ENCODE assay signal across 8 cellular contexts in genomic region chr6:110528051-110528929, GRCh38. TPM values are rescaled to one million over a fixed set of nuclear protein-coding genes. Genes with fewer than 3 reads are reported as not detected.
DNase-seq lines count a peak whose midpoint lies in the region; ATAC-seq and TF ChIP-seq lines count a peak whose summit lies in the region.

No MANE protein-coding gene starts in this region.

- H3K27ac Mint-ChIP-seq in CD4-positive, alpha-beta T cell, result no peak overlapping the region
- H3K27ac Mint-ChIP-seq in memory B cell, result no peak overlapping the region

- ATAC-seq in CD4-positive, alpha-beta T cell (ENCODE audit: poor library complexity), result peak; percentile 70
- ATAC-seq in memory B cell (ENCODE audit: low read depth), result peak; percentile 78

- CTCF ChIA-PET in CD4-positive, alpha-beta T cell (lab: Charles Lee), result interaction anchor here (0.7 to 1.7 kb wide), 3 partner anchors 26 to 472 kb away, joined by 3 to 4 read pairs (median 3); no protein-coding TSS in a partner anchor

- H3K27ac ChIP-seq in CD4-positive, alpha-beta T cell (ENCODE audit: low read depth, low read length), result no peak overlapping the region

- DNase-seq in CD4-positive, alpha-beta T cell, result peak in 9 of 10 experiments; percentile 8 to 34 (median 21)
- DNase-seq in HCEC 1CT (peak; percentile 95), NCI-H446 (lab: John Stamatoyannopoulos, UW) (peak; percentile 21 to 54), dermis blood vessel endothelial cell (peak; percentile 94), memory B cell (ENCODE audit: low spot score in 2 of 2) (peak; percentile 37 to 53), 8988T (no peak)
- DNase-seq in activated CD4-positive, alpha-beta T cell treated with anti-CD3 and anti-CD28 coated beads for 1 hour, result peak; percentile 13
- DNase-seq in stimulated activated naive CD4-positive, alpha-beta T cell treated with Interleukin-2 at 50 U/mL for 16 hours (lab: John Stamatoyannopoulos, UW), result peak; percentile 18

- POLR2A ChIA-PET in CD4-positive, alpha-beta T cell (lab: Charles Lee), result no interaction called here

- peak; percentile 84 for TF ChIP-seq CTCF in CD4-positive, alpha-beta T cell (IDR thresholded peaks at IDR 0.05)

- H3K4me1 Mint-ChIP-seq in CD4-positive, alpha-beta T cell (ENCODE audit: low read depth), result no peaks in the 10 kb centered on the region
- peaks cover 3% of the 10 kb centered on the region for H3K4me1 Mint-ChIP-seq in memory B cell

- H3K27me3 ChIP-seq in CD4-positive, alpha-beta T cell (ENCODE audit: control insufficient read depth, insufficient read depth, low read length), result no peaks in the 10 kb centered on the region

- no peaks in the 10 kb centered on the region for H3K36me3 Mint-ChIP-seq in CD4-positive, alpha-beta T cell (ENCODE audit: low read depth)
- no peaks in the 10 kb centered on the region for H3K36me3 Mint-ChIP-seq in memory B cell

- H3K4me3 Mint-ChIP-seq in CD4-positive, alpha-beta T cell, result no peak overlapping the region
- no peak overlapping the region for H3K4me3 Mint-ChIP-seq in memory B cell

- no peaks in the 10 kb centered on the region for H3K9me3 Mint-ChIP-seq in CD4-positive, alpha-beta T cell
- no peaks in the 10 kb centered on the region for H3K9me3 Mint-ChIP-seq in memory B cell

- intact Hi-C loops in CD4-positive, alpha-beta T cell (cut with DNase I, micrococcal nuclease), result loop anchor here (1.0 to 10.0 kb wide), 6 partner anchors 154 to 1634 kb away; no protein-coding TSS in a partner anchor

- H3K27me3 Mint-ChIP-seq in CD4-positive, alpha-beta T cell, result no peaks in the 10 kb centered on the region
- no peaks in the 10 kb centered on the region for H3K27me3 Mint-ChIP-seq in memory B cell

- no peaks in the 10 kb centered on the region for H3K9me3 ChIP-seq in CD4-positive, alpha-beta T cell (ENCODE audit: control insufficient read depth, low read length)

RNA-seq across cellular contexts. Expression of gene SLC22A16, which starts 51.9 kb away (rescaled TPM):
- not detected for total RNA-seq in CD4-positive, alpha-beta T cell
- total RNA-seq in dermis blood vessel endothelial cell, result not detected in 2 replicates
